In the genomic region with DNA sequence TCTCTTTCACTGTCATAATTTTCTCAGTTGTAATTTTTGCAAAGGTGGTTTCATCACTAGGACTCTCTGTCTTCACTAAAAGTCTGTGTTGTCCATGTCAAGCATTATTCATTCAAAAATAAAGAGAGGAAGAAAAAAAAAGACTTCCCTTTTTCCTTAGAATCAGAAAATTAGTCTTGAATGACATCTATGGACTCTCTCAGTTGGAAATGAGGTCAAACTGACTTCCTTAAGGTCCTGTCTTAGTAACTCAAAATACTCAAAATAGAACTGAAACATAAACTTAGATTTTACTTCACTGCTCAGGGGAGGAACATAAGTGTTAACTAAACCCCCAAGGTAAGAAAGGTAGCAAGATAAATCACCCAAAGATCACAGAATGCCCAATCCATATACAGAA, we compare ENCODE assay signal across 12 cellular contexts. TPM values are rescaled to one million over a fixed set of nuclear protein-coding genes. Genes with fewer than 3 reads are reported as not detected.
DNase-seq lines count a peak whose midpoint lies in the region; ATAC-seq and TF ChIP-seq lines count a peak whose summit lies in the region.
"Had no signal": no experiment of that assay in that cellular context is flagged by ENCODE, and none has a peak within 500 bp of the region (broad histone marks: within the 10 kb centered on the region; RNA-seq: fewer than 3 reads in every experiment).

No MANE protein-coding gene starts in this region.

- in situ Hi-C loops in GM23248 (cut with MboI), result no loop called here

- peak overlapping the region; percentile 64 for H3K27ac Mint-ChIP-seq in activated B cell treated with CpG ODN at 0.5 μM for 24 hours

- ATAC-seq in activated B cell treated with CpG ODN at 0.5 μM for 24 hours (ENCODE audit: low read depth), result no peak

- H3K79me2 ChIP-seq in GM23248 (ENCODE audit: insufficient read depth), result peaks cover 42% of the 10 kb centered on the region

- no peaks in the 10 kb centered on the region for H3K36me3 ChIP-seq in GM23248 (ENCODE audit: low read depth)
- H3K36me3 ChIP-seq in muscle layer of duodenum (ENCODE audit: control insufficient read depth in 1 of 2, insufficient read depth in 2 of 2, low read length in 2 of 2), result no peaks in the 10 kb centered on the region

- peaks cover 27% of the 10 kb centered on the region for H3K4me1 ChIP-seq in GM23248 (ENCODE audit: insufficient read depth)
- peaks cover 20% of the 10 kb centered on the region in 2 donors for H3K4me1 ChIP-seq in muscle layer of duodenum (ENCODE audit: control insufficient read depth in 1 of 2, insufficient read depth in 2 of 2, low read length in 2 of 2)

- H3K4me3 ChIP-seq in GM23248 (peak overlapping the region; percentile 81; the same call in 1 of the 2 replicates), muscle layer of duodenum (ENCODE audit: low read depth in 1 of 2, low read length in 2 of 2) (no peak overlapping the region)

- peaks cover 8% of the 10 kb centered on the region for H3F3A ChIP-seq in GM23248 (ENCODE audit: insufficient read depth)

- H3K27ac ChIP-seq in GM23248, result no peak overlapping the region
- H3K27ac ChIP-seq in muscle layer of duodenum (ENCODE audit: low read length), result peak overlapping the region; percentile 14

- no peak for TF ChIP-seq CTCF in activated B cell treated with CpG ODN at 0.5 μM for 24 hours (IDR thresholded peaks at IDR 0.05)

- H3K4me1 Mint-ChIP-seq in activated B cell treated with CpG ODN at 0.5 μM for 24 hours, result peaks cover 52% of the 10 kb centered on the region

- CTCF ChIA-PET in activated B cell treated with CpG ODN at 0.5 μM for 24 hours (lab: Charles Lee), result no interaction called here

- H4K20me1 ChIP-seq in GM23248 (ENCODE audit: insufficient read depth), result no peaks in the 10 kb centered on the region

- H3K9me3 Mint-ChIP-seq in activated B cell treated with CpG ODN at 0.5 μM for 24 hours, result no peaks in the 10 kb centered on the region

- H3K36me3 Mint-ChIP-seq in activated B cell treated with CpG ODN at 0.5 μM for 24 hours (ENCODE audit: low read depth), result peaks cover 47% of the 10 kb centered on the region

- H3K27me3 Mint-ChIP-seq in activated B cell treated with CpG ODN at 0.5 μM for 24 hours, result no peaks in the 10 kb centered on the region

- H3K9ac ChIP-seq in GM23248, result 0 out of 2 replicates have a peak overlapping the region, but pooled peaks have one; percentile 99

- H3K9me3 ChIP-seq in GM23248 (ENCODE audit: low read depth), result no peaks in the 10 kb centered on the region
- H3K9me3 ChIP-seq in muscle layer of duodenum (ENCODE audit: control insufficient read depth in 1 of 2, low read length in 2 of 2), result no peaks in the 10 kb centered on the region

- intact Hi-C loops in activated B cell treated with CpG ODN at 0.5 μM for 24 hours (cut with micrococcal nuclease), result loop anchor here (5.0 to 10.0 kb wide), 2 partner anchors 1731 to 1897 kb away; a partner anchor contains a TSS

- POLR2A ChIA-PET in activated B cell treated with CpG ODN at 0.5 μM for 24 hours (lab: Charles Lee), result no interaction called here

- peak; percentile 69 for DNase-seq in CD1c-positive myeloid dendritic cell (ENCODE audit: extremely low spot score)
- no peak for DNase-seq in GM23248
- DNase-seq in activated B cell treated with CpG ODN at 0.5 μM for 24 hours, result no peak
- no peak for DNase-seq in cerebellum (ENCODE audit: low spot score)
- DNase-seq in DMS 273 (lab: John Stamatoyannopoulos, UW; ENCODE audit: unreplicated experiment), result no peak
- DNase-seq in stimulated activated CD8-positive, alpha-beta memory T cell treated with anti-CD3 and anti-CD28 coated beads, Interleukin-4, amount 100 ng/mL, for 48 hours, result no peak
- DNase-seq in cerebellar nuclear complex (lab: John Stamatoyannopoulos, UW), result no peak
- DNase-seq: activated effector memory CD4-positive, alpha-beta T cell treated with anti-CD3 and anti-CD28 coated beads, Interleukin-2, amount 50 U/mL, for 16 hours; DMS153; NCI-H2171; SW 1271 had no signal

- H3K4me3 Mint-ChIP-seq in activated B cell treated with CpG ODN at 0.5 μM for 24 hours, result peak overlapping the region; percentile 71

- H3K27me3 ChIP-seq in GM23248 (replicated peaks; ENCODE audit: insufficient read depth) (no peaks in the 10 kb centered on the region), muscle layer of duodenum (ENCODE audit: low read depth, low read length) (no peaks in the 10 kb centered on the region)

- no peaks in the 10 kb centered on the region for H3K9me2 ChIP-seq in GM23248 (ENCODE audit: insufficient read depth)

- H3K4me2 ChIP-seq in GM23248 (ENCODE audit: unreplicated experiment), result peak overlapping the region; percentile 24

- no peak overlapping the region for H2AFZ ChIP-seq in GM23248

RNA-seq across cellular contexts. Expression of a gene that starts 2.2 kb away (rescaled TPM):
- total RNA-seq in GM23248 (2014; rRNA removed; shearing (Covaris generic)), result 6.3 and 7.7 TPM in 2 replicates
- polyA plus RNA-seq in GM23248 (2016; fragmentation: Nextera tagmentation; extraction: Ambion mirVana), result 2.2 and 2.6 TPM in 2 replicates
- total RNA-seq in activated B cell treated with CpG ODN at 0.5 μM for 24 hours, result 24.0 and 26.7 TPM in 2 replicates
- 32.0 TPM for total RNA-seq in cerebellum
